ENCODE assay signal across 20 cellular contexts in genomic region chr13:28550721-28551497, GRCh38.
"Had no signal": no experiment of that assay in that cellular context is flagged by ENCODE, and none has a peak within 500 bp of the region (broad histone marks: within the 10 kb centered on the region; RNA-seq: fewer than 3 reads in every experiment).

No MANE protein-coding gene starts in this region.

- ATAC-seq: heart left ventricle, left colon, left ventricle myocardium superior, pancreas, right cardiac atrium had no signal

- H3K27ac Mint-ChIP-seq: dendritic cell treated with granulocyte-macrophage colony-stimulating factor and Interleukin-4, amounts not matched to agents 40 ng/mL and 50 ng/mL, for 4 days; nephron; progenitor cell of endocrine pancreas; stimulated activated naive CD8-positive, alpha-beta T cell treated with anti-CD3 and anti-CD28 coated beads, Interleukin-15, Interleukin-2, amounts not matched to agents 100 ng/mL and 50 ng/mL, for 24 hours had no signal

- H3K4me3 ChIP-seq: heart left ventricle, lung, pancreas, tibial artery, upper lobe of right lung, vagina had no signal

- H3K36me3 ChIP-seq: heart left ventricle, pancreas, tibial artery, upper lobe of right lung, vagina had no signal

- H3K4me3 Mint-ChIP-seq: dendritic cell treated with granulocyte-macrophage colony-stimulating factor and Interleukin-4, amounts not matched to agents 40 ng/mL and 50 ng/mL, for 4 days; nephron; stimulated activated naive CD8-positive, alpha-beta T cell treated with anti-CD3 and anti-CD28 coated beads, Interleukin-15, Interleukin-2, amounts not matched to agents 100 ng/mL and 50 ng/mL, for 24 hours had no signal

- H3K4me1 ChIP-seq: heart left ventricle, pancreas, tibial artery, upper lobe of right lung, vagina had no signal

- H3K4me1 Mint-ChIP-seq: nephron had no signal

- H3K27me3 ChIP-seq: tibial artery, upper lobe of right lung, vagina had no signal

- H3K9me3 ChIP-seq: heart left ventricle, pancreas, tibial artery, upper lobe of right lung, vagina had no signal

- H3K27ac ChIP-seq: heart left ventricle, pancreas, tibial artery, upper lobe of right lung, vagina had no signal

- DNase-seq: erythroblast; heart left ventricle; hippocampal formation; left colon; left ventricle myocardium superior; mesenchymal stem cell; midbrain; occipital lobe; pancreas; right cardiac atrium; small intestine; stimulated activated CD4-positive, alpha-beta T cell treated with anti-CD3 and anti-CD28 coated beads, Interleukin-2, amount 100 ng/mL, for 48 hours; tibial artery; upper lobe of right lung had no signal

- H3K9me3 Mint-ChIP-seq: dendritic cell treated with granulocyte-macrophage colony-stimulating factor and Interleukin-4, amounts not matched to agents 40 ng/mL and 50 ng/mL, for 4 days; nephron; stimulated activated naive CD8-positive, alpha-beta T cell treated with anti-CD3 and anti-CD28 coated beads, Interleukin-15, Interleukin-2, amounts not matched to agents 100 ng/mL and 50 ng/mL, for 24 hours had no signal
